In genomic region chr19:12872941-12873890, GRCh38 we compare ENCODE assay signal across 9 cellular contexts. TPM values are rescaled to one million over a fixed set of nuclear protein-coding genes. Genes with fewer than 3 reads are reported as not detected.
DNase-seq lines count a peak whose midpoint lies in the region; ATAC-seq and TF ChIP-seq lines count a peak whose summit lies in the region.
"Had no signal": no experiment of that assay in that cellular context is flagged by ENCODE, and none has a peak within 500 bp of the region (broad histone marks: within the 10 kb centered on the region; RNA-seq: fewer than 3 reads in every experiment).

No MANE protein-coding gene starts in this region.

- no peak overlapping the region for H3K9ac ChIP-seq in DND-41 (ENCODE audit: low read depth, low read length)

- no peaks in the 10 kb centered on the region for H3K79me2 ChIP-seq in DND-41 (ENCODE audit: insufficient read depth, low read length)

- no peak overlapping the region for H2AFZ ChIP-seq in DND-41 (ENCODE audit: low read depth, low read length)

- ATAC-seq in DND-41 (ENCODE audit: insufficient read depth, low read depth): peak; percentile 55

- H3K9me3 ChIP-seq in DND-41 (ENCODE audit: insufficient read depth, low read length, severe bottlenecking): no peaks in the 10 kb centered on the region
- no peaks in the 10 kb centered on the region for H3K9me3 ChIP-seq in left ventricle myocardium inferior (replicated peaks)

- H3K27ac ChIP-seq in DND-41 (ENCODE audit: low read length) (no peak overlapping the region), left ventricle myocardium inferior (replicated peaks) (no peak overlapping the region)

- H3K27me3 ChIP-seq in DND-41 (ENCODE audit: insufficient read depth, low read length, poor library complexity) (no peaks in the 10 kb centered on the region), left ventricle myocardium inferior (ENCODE audit: low read depth) (peaks cover 22% of the 10 kb centered on the region)

- H3K4me3 ChIP-seq in DND-41 (ENCODE audit: low read depth in 1 of 2, low read length in 2 of 2) (no peak overlapping the region), left ventricle myocardium inferior (peak overlapping the region; percentile 59)

- intact Hi-C loops in left ventricle myocardium inferior (cut with micrococcal nuclease): no loop called here

- H3K36me3 ChIP-seq in DND-41 (ENCODE audit: insufficient read depth, low read length) (peaks cover 45% of the 10 kb centered on the region), left ventricle myocardium inferior (peaks cover 28% of the 10 kb centered on the region)

- DNase-seq in DND-41 (peak; percentile 71), NCI-H187 (lab: John Stamatoyannopoulos, UW) (peak; percentile 52 to 56), left ventricle myocardium inferior (no peak), DMS114 treated with DMSO at 0.1 percent for 48 hours (lab: John Stamatoyannopoulos, UW; ENCODE audit: unreplicated experiment) (no peak), cerebellar cortex (ENCODE audit: low spot score) (no peak), NCI-H345 (lab: John Stamatoyannopoulos, UW) (no peak)
- peak; percentile 39 for DNase-seq in activated T-helper 9 cell treated with anti-CD3 and anti-CD28 coated beads, Interleukin-2, amount 50 U/mL, for 16 hours (ENCODE audit: low read depth)
- DNase-seq in stimulated activated CD4-positive, alpha-beta T cell treated with anti-CD3 and anti-CD28 coated beads, Interleukin-15, amount 100 ng/mL, for 48 hours (ENCODE audit: low read depth in 2 of 2): peak; percentile 54 to 76

- TF ChIP-seq CTCF in DND-41 (IDR thresholded peaks at IDR 0.05; ENCODE audit: borderline replicate concordance, extremely low read depth, low read length, poor library complexity, severe bottlenecking): no peak
- TF ChIP-seq CTCF in left ventricle myocardium inferior (IDR thresholded peaks at IDR 0.05; ENCODE audit: borderline replicate concordance): no peak

- no peaks in the 10 kb centered on the region for H4K20me1 ChIP-seq in DND-41 (ENCODE audit: insufficient read depth, low read length)

- H3K4me2 ChIP-seq in DND-41 (ENCODE audit: insufficient read depth, low read length): no peak overlapping the region

- H3K4me1 ChIP-seq in DND-41 (ENCODE audit: insufficient read depth, low read length) (peaks cover 4% of the 10 kb centered on the region), left ventricle myocardium inferior (peaks cover 8% of the 10 kb centered on the region)

RNA-seq across cellular contexts. Expression of gene DNASE2, which starts 8.0 kb away (rescaled TPM):
- total RNA-seq in left ventricle myocardium inferior: 19.7 TPM

RNA-seq across cellular contexts. Expression of gene KLF1, which starts 13.8 kb away (rescaled TPM):
- not detected for total RNA-seq in left ventricle myocardium inferior
- total RNA-seq: myocyte had no signal

RNA-seq across cellular contexts. Expression of gene GCDH, which starts 17.7 kb away (rescaled TPM):
- 41.8 TPM for total RNA-seq in left ventricle myocardium inferior

RNA-seq across cellular contexts. Expression of gene MAST1, which starts 34.9 kb away (rescaled TPM):
- total RNA-seq in left ventricle myocardium inferior: not detected
- total RNA-seq: myocyte had no signal

RNA-seq across cellular contexts. Expression of gene RTBDN, which starts 38.8 kb away (rescaled TPM):
- not detected for total RNA-seq in left ventricle myocardium inferior
- total RNA-seq: myocyte had no signal

Comparison
In these comparisons a context has a peak if more than half of its experiments do, and no peak if none do; other contexts are left out.
1. DNase-seq: peak in DND-41 (single experiment), NCI-H187 (2 of 2), activated T-helper 9 cell treated with anti-CD3 and anti-CD28 coated beads, Interleukin-2, amount 50 U/mL, for 16 hours (single experiment) and stimulated activated CD4-positive, alpha-beta T cell treated with anti-CD3 and anti-CD28 coated beads, Interleukin-15, amount 100 ng/mL, for 48 hours (2 of 2); none in left ventricle myocardium inferior (single experiment), DMS114 treated with DMSO at 0.1 percent for 48 hours (single experiment), cerebellar cortex (single experiment) and NCI-H345 (single experiment).